Comparison of ENCODE assay signal across 1 cellular context in the genomic region with DNA sequence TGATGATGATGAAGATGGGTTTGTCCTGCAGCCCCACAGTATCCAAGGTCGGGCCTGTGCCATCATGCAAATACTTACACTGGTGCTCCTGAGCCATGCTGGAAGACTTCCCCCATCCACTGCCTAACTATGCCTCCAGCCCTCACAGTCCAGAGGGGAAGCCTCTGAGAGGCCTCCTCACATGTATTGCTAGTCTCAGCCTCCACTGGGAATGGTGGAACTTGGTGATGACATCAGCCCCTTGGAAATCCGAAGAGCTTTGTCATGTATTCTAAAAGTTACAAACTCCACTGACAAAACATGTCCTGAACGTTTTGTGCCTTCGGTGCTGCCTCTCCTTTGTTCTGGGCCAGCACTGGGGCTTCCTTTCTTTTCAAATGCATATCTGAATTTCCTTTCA.
TF ChIP-seq lines count a peak whose summit lies in the region.

No MANE protein-coding gene starts in this region.

TF ChIP-seq in K562, 482 proteins besides CTCF, POLR2A, EP300 and RAD21:
- no peak for TF ChIP-seq MEF2A (IDR thresholded peaks at IDR 0.05; ENCODE audit: control insufficient read depth, low read depth, low read length)
- 0 out of 2 replicates have a peak, but pooled peaks have one; percentile 27 for TF ChIP-seq ATF3 (IDR thresholded peaks at IDR 0.05)
- TF ChIP-seq ATF3 (CRISPR knock-in tag; conservative IDR thresholded peaks at IDR 0.05), result no peak
